ENCODE assay signal across 29 cellular contexts in genomic region chr3:62171789-62172188, GRCh38.
"Had no signal": no experiment of that assay in that cellular context is flagged by ENCODE, and none has a peak within 500 bp of the region (broad histone marks: within the 10 kb centered on the region; RNA-seq: fewer than 3 reads in every experiment).

No MANE protein-coding gene starts in this region.

- FAIRE-seq: colon, endometrium, endothelial cell of umbilical vein, frontal cortex had no signal

- H3K27me3 ChIP-seq: colonic mucosa, dorsolateral prefrontal cortex, esophagus muscularis mucosa, esophagus squamous epithelium, foreskin keratinocyte, gastrocnemius medialis, gastroesophageal sphincter, heart left ventricle, heart right ventricle had no signal

- DNase-seq: colonic mucosa; cortex of kidney; dermis blood vessel endothelial cell; dorsolateral prefrontal cortex; effector CD4-positive, alpha-beta T cell; effector CD8-positive, alpha-beta T cell; effector memory CD4-positive, alpha-beta T cell; effector memory CD8-positive, alpha-beta T cell; endodermal cell; erythroblast; esophagus squamous epithelium; foreskin fibroblast; foreskin keratinocyte; foreskin melanocyte; gastrocnemius medialis; glutamatergic neuron; head of caudate nucleus; heart left ventricle; heart right ventricle had no signal

- H3K27ac Mint-ChIP-seq: dendritic cell treated with granulocyte-macrophage colony-stimulating factor and Interleukin-4, amounts not matched to agents 40 ng/mL and 50 ng/mL, for 4 days; effector memory CD8-positive, alpha-beta T cell; endodermal cell had no signal

- H3K36me3 ChIP-seq: colonic mucosa, gastroesophageal sphincter had no signal

- H3K9me3 ChIP-seq: colonic mucosa, esophagus muscularis mucosa, esophagus squamous epithelium, gastrocnemius medialis, gastroesophageal sphincter had no signal

- H3K4me1 ChIP-seq: colonic mucosa, esophagus squamous epithelium, gastroesophageal sphincter had no signal

- ATAC-seq: effector memory CD8-positive, alpha-beta T cell; esophagus mucosa; foreskin keratinocyte; gastrocnemius medialis; gastroesophageal sphincter; heart left ventricle; heart right ventricle had no signal

- H3K4me3 ChIP-seq: colonic mucosa, coronary artery, dorsolateral prefrontal cortex, esophagus muscularis mucosa, esophagus squamous epithelium, gastrocnemius medialis, gastroesophageal sphincter, heart left ventricle, heart right ventricle had no signal

- H3K9me3 Mint-ChIP-seq: dendritic cell treated with granulocyte-macrophage colony-stimulating factor and Interleukin-4, amounts not matched to agents 40 ng/mL and 50 ng/mL, for 4 days had no signal

- H3K27ac ChIP-seq: colonic mucosa, coronary artery, dorsolateral prefrontal cortex, epithelial cell of prostate, esophagus muscularis mucosa, esophagus squamous epithelium, foreskin keratinocyte, gastrocnemius medialis, gastroesophageal sphincter, heart left ventricle, heart right ventricle had no signal

- H3K4me3 Mint-ChIP-seq: dendritic cell treated with granulocyte-macrophage colony-stimulating factor and Interleukin-4, amounts not matched to agents 40 ng/mL and 50 ng/mL, for 4 days; effector memory CD8-positive, alpha-beta T cell; endodermal cell had no signal
